Comparison of ENCODE assay signal across 1 cellular context in genomic region chr4:183747931-183748664, GRCh38.
TF ChIP-seq lines count a peak whose summit lies in the region.

No MANE protein-coding gene starts in this region.

TF ChIP-seq in Ishikawa, 13 proteins besides CTCF, POLR2A, EP300 and RAD21 (continued from another document):
- TF ChIP-seq USF1 (IDR thresholded peaks at IDR 0.05) (peak; percentile 35; the same call in 1 of the 2 replicates), ZBTB7A (IDR thresholded peaks at IDR 0.05; ENCODE audit: low read depth) (no peak), EGR1 (IDR thresholded peaks at IDR 0.05) (no peak), YY1 (IDR thresholded peaks at IDR 0.05; ENCODE audit: low read depth) (0 out of 2 replicates have a peak, but pooled peaks have one; percentile 58)
